ENCODE assay signal across 9 cellular contexts in genomic region chr3:133505813-133506212, GRCh38.
A peak's percentile ranks its signal among the peaks of the same experiment; 100 is the strongest.
DNase-seq lines count a peak whose midpoint lies in the region; ATAC-seq and TF ChIP-seq lines count a peak whose summit lies in the region.
"Had no signal": no experiment of that assay in that cellular context is flagged by ENCODE, and none has a peak within 500 bp of the region (broad histone marks: within the 10 kb centered on the region; RNA-seq: fewer than 3 reads in every experiment).

No MANE protein-coding gene starts in this region.

- H3K4me3 ChIP-seq in LNCaP clone FGC (ENCODE audit: low read depth, low read length), result no peak overlapping the region

- DNase-seq in LNCaP clone FGC (ENCODE audit: low read depth), result peak; percentile 46
- no peak for DNase-seq in mesothelial cell of epicardium (ENCODE audit: low spot score in 2 of 2, unreplicated experiment in 2 of 2)
- DNase-seq in stimulated activated CD4-positive, alpha-beta T cell treated with anti-CD3 and anti-CD28 coated beads, Interleukin-15, amount 100 ng/mL, for 24 hours, result no peak
- no peak for DNase-seq in iPS-NIHi11 (ENCODE audit: low spot score)
- no peak for DNase-seq in NCI-H526 treated with DMSO at 0.1 percent for 48 hours (lab: John Stamatoyannopoulos, UW)
- no peak for DNase-seq in SK-N-DZ (ENCODE audit: low spot score)
- DNase-seq: NCI-H146 had no signal

- peak overlapping the region; percentile 9 for H3K27ac Mint-ChIP-seq in mesothelial cell of epicardium

- TF ChIP-seq CTCF in LNCaP clone FGC (IDR thresholded peaks at IDR 0.05; ENCODE audit: control insufficient read depth, extremely low read depth, insufficient read depth), result no peak
- TF ChIP-seq CTCF in mesothelial cell of epicardium (IDR thresholded peaks at IDR 0.05; ENCODE audit: unreplicated experiment), result no peak

- no peak overlapping the region for H3K4me3 Mint-ChIP-seq in mesothelial cell of epicardium

- ATAC-seq in GM18499 (IDR thresholded peaks at IDR 0.05; ENCODE audit: insufficient read depth, unreplicated experiment), result peak; percentile 19
- ATAC-seq in GM21737 (IDR thresholded peaks at IDR 0.05; ENCODE audit: unreplicated experiment), result peak; percentile 52

- no peaks in the 10 kb centered on the region for H3K9me3 Mint-ChIP-seq in mesothelial cell of epicardium

- peaks cover 4% of the 10 kb centered on the region for H3K4me1 Mint-ChIP-seq in mesothelial cell of epicardium

- peaks cover 6% of the 10 kb centered on the region for H3K27me3 Mint-ChIP-seq in mesothelial cell of epicardium (ENCODE audit: low read depth)

- H3K36me3 Mint-ChIP-seq in mesothelial cell of epicardium, result no peaks in the 10 kb centered on the region
